Comparison of ENCODE assay signal across 1 cellular context in the genomic region with DNA sequence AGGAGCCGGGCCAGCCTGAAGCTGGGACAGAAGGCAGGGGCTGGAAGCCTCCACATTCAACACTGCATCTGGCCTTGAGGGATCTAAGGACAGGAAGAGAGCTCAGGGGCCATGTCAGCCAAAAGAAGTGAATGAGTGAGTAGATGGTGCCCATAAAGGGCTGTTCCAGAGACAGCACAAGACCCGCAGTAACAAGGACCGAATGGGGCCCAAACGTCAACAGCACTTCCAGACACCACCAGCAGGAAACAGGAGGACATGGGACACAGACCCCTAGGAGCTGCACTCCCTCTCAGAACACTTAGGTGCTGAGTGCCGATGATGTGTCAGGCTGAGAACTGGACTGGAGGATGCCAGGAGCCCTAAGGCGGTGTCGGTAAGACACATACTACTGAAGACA.
TF ChIP-seq lines count a peak whose summit lies in the region.

No MANE protein-coding gene starts in this region.

TF ChIP-seq in GM23338, 12 proteins besides CTCF, POLR2A, EP300 and RAD21 (continued from another document):
- TF ChIP-seq, protein P1, sequence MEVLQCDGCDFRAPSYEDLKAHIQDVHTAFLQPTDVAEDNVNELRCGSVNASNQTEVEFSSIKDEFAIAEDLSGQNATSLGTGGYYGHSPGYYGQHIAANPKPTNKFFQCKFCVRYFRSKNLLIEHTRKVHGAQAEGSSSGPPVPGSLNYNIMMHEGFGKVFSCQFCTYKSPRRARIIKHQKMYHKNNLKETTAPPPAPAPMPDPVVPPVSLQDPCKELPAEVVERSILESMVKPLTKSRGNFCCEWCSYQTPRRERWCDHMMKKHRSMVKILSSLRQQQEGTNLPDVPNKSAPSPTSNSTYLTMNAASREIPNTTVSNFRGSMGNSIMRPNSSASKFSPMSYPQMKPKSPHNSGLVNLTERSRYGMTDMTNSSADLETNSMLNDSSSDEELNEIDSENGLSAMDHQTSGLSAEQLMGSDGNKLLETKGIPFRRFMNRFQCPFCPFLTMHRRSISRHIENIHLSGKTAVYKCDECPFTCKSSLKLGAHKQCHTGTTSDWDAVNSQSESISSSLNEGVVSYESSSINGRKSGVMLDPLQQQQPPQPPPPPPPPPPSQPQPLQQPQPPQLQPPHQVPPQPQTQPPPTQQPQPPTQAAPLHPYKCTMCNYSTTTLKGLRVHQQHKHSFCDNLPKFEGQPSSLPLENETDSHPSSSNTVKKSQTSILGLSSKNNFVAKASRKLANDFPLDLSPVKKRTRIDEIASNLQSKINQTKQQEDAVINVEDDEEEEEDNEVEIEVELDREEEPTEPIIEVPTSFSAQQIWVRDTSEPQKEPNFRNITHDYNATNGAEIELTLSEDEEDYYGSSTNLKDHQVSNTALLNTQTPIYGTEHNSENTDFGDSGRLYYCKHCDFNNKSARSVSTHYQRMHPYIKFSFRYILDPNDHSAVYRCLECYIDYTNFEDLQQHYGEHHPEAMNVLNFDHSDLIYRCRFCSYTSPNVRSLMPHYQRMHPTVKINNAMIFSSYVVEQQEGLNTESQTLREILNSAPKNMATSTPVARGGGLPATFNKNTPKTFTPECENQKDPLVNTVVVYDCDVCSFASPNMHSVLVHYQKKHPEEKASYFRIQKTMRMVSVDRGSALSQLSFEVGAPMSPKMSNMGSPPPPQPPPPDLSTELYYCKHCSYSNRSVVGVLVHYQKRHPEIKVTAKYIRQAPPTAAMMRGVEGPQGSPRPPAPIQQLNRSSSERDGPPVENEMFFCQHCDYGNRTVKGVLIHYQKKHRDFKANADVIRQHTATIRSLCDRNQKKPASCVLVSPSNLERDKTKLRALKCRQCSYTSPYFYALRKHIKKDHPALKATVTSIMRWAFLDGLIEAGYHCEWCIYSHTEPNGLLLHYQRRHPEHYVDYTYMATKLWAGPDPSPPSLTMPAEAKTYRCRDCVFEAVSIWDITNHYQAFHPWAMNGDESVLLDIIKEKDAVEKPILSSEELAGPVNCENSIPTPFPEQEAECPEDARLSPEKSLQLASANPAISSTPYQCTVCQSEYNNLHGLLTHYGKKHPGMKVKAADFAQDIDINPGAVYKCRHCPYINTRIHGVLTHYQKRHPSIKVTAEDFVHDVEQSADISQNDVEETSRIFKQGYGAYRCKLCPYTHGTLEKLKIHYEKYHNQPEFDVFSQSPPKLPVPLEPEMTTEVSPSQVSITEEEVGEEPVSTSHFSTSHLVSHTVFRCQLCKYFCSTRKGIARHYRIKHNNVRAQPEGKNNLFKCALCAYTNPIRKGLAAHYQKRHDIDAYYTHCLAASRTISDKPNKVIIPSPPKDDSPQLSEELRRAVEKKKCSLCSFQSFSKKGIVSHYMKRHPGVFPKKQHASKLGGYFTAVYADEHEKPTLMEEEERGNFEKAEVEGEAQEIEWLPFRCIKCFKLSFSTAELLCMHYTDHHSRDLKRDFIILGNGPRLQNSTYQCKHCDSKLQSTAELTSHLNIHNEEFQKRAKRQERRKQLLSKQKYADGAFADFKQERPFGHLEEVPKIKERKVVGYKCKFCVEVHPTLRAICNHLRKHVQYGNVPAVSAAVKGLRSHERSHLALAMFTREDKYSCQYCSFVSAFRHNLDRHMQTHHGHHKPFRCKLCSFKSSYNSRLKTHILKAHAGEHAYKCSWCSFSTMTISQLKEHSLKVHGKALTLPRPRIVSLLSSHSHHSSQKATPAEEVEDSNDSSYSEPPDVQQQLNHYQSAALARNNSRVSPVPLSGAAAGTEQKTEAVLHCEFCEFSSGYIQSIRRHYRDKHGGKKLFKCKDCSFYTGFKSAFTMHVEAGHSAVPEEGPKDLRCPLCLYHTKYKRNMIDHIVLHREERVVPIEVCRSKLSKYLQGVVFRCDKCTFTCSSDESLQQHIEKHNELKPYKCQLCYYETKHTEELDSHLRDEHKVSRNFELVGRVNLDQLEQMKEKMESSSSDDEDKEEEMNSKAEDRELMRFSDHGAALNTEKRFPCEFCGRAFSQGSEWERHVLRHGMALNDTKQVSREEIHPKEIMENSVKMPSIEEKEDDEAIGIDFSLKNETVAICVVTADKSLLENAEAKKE (CRISPR knock-in tag; IDR thresholded peaks at IDR 0.05): no peak
- TF ChIP-seq ZNF114 (CRISPR knock-in tag; IDR thresholded peaks at IDR 0.05): no peak
- TF ChIP-seq EZH2 (IDR thresholded peaks at IDR 0.05; ENCODE audit: low read depth, unreplicated experiment): no peak
- TF ChIP-seq, protein P2, sequence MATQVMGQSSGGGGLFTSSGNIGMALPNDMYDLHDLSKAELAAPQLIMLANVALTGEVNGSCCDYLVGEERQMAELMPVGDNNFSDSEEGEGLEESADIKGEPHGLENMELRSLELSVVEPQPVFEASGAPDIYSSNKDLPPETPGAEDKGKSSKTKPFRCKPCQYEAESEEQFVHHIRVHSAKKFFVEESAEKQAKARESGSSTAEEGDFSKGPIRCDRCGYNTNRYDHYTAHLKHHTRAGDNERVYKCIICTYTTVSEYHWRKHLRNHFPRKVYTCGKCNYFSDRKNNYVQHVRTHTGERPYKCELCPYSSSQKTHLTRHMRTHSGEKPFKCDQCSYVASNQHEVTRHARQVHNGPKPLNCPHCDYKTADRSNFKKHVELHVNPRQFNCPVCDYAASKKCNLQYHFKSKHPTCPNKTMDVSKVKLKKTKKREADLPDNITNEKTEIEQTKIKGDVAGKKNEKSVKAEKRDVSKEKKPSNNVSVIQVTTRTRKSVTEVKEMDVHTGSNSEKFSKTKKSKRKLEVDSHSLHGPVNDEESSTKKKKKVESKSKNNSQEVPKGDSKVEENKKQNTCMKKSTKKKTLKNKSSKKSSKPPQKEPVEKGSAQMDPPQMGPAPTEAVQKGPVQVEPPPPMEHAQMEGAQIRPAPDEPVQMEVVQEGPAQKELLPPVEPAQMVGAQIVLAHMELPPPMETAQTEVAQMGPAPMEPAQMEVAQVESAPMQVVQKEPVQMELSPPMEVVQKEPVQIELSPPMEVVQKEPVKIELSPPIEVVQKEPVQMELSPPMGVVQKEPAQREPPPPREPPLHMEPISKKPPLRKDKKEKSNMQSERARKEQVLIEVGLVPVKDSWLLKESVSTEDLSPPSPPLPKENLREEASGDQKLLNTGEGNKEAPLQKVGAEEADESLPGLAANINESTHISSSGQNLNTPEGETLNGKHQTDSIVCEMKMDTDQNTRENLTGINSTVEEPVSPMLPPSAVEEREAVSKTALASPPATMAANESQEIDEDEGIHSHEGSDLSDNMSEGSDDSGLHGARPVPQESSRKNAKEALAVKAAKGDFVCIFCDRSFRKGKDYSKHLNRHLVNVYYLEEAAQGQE (IDR thresholded peaks at IDR 0.05; ENCODE audit: unreplicated experiment): no peak
- TF ChIP-seq, protein P3, sequence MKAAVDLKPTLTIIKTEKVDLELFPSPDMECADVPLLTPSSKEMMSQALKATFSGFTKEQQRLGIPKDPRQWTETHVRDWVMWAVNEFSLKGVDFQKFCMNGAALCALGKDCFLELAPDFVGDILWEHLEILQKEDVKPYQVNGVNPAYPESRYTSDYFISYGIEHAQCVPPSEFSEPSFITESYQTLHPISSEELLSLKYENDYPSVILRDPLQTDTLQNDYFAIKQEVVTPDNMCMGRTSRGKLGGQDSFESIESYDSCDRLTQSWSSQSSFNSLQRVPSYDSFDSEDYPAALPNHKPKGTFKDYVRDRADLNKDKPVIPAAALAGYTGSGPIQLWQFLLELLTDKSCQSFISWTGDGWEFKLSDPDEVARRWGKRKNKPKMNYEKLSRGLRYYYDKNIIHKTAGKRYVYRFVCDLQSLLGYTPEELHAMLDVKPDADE (IDR thresholded peaks at IDR 0.05): no peak
- no peak for TF ChIP-seq EZH2phosphoT487 (IDR thresholded peaks at IDR 0.05; ENCODE audit: unreplicated experiment)
- TF ChIP-seq JUNB (IDR thresholded peaks at IDR 0.05; ENCODE audit: unreplicated experiment): no peak
- no peak for TF ChIP-seq STAT1 (IDR thresholded peaks at IDR 0.05; ENCODE audit: unreplicated experiment)
- no peak for TF ChIP-seq POLR2AphosphoS5 (IDR thresholded peaks at IDR 0.05; ENCODE audit: low read depth)
- TF ChIP-seq ZNF331 (CRISPR knock-in tag; IDR thresholded peaks at IDR 0.05; ENCODE audit: low read depth): no peak
